In genomic region chr1:201506573-201507567, GRCh38 we compare ENCODE assay signal across 8 cellular contexts. TPM values are rescaled to one million over a fixed set of nuclear protein-coding genes. Genes with fewer than 3 reads are reported as not detected.
DNase-seq lines count a peak whose midpoint lies in the region; ATAC-seq and TF ChIP-seq lines count a peak whose summit lies in the region.

Gene CSRP1 (minus strand): TSS chr1:201507123. CDS start chr1:201496303, 10,820 bp downstream.

- no peak for TF ChIP-seq CTCF in Calu3 (IDR thresholded peaks at IDR 0.05; ENCODE audit: unreplicated experiment)
- no peak for TF ChIP-seq CTCF in fibroblast of villous mesenchyme (IDR thresholded peaks at IDR 0.05; ENCODE audit: insufficient read depth, low read depth, low read length)
- TF ChIP-seq CTCF in neural progenitor cell (IDR thresholded peaks at IDR 0.05), result no peak

- H3K4me2 ChIP-seq in neural progenitor cell, result peak within 1 kb of the TSS; percentile 75

- H3K4me1 ChIP-seq in neural progenitor cell, result peaks cover 29% of the 10 kb centered on the region

- peak; percentile 88 for ATAC-seq in GM21423 (IDR thresholded peaks at IDR 0.05; ENCODE audit: unreplicated experiment)

- H3K9me3 Mint-ChIP-seq in Calu3 (ENCODE audit: low read depth, unreplicated experiment) (no peaks in the 10 kb centered on the region), neural progenitor cell (no peaks in the 10 kb centered on the region)
- no peaks in the 10 kb centered on the region for H3K9me3 Mint-ChIP-seq in activated T-helper 2 cell treated with anti-CD3 and anti-CD28 coated beads, Interferon-gamma antibody, Interleukin-2, Interleukin-4, amounts not matched to agents 10 μg/mL and 5 μg/mL and 100 μg/mL, durations not matched to agents 14 hours and 24 hours and 36 hours

- H3K4me3 ChIP-seq in fibroblast of villous mesenchyme (ENCODE audit: low read depth, low read length) (peak within 1 kb of the TSS; percentile 73), neural progenitor cell (peak within 1 kb of the TSS; percentile 39)

- H3K27ac ChIP-seq in neural progenitor cell, result no peak within 1 kb of the TSS

- H3K9me3 ChIP-seq in neural progenitor cell (ENCODE audit: low read depth), result no peaks in the 10 kb centered on the region

- H3K9ac ChIP-seq in neural progenitor cell, result no peak within 1 kb of the TSS

- H3K4me3 Mint-ChIP-seq in Calu3 (ENCODE audit: low read depth, unreplicated experiment) (peak within 1 kb of the TSS; percentile 63), neural progenitor cell (no peak within 1 kb of the TSS)
- peak within 1 kb of the TSS; percentile 88 for H3K4me3 Mint-ChIP-seq in activated T-helper 2 cell treated with anti-CD3 and anti-CD28 coated beads, Interferon-gamma antibody, Interleukin-2, Interleukin-4, amounts not matched to agents 10 μg/mL and 5 μg/mL and 100 μg/mL, durations not matched to agents 14 hours and 24 hours and 36 hours (ENCODE audit: low read depth)

- H3K27me3 Mint-ChIP-seq in Calu3 (ENCODE audit: unreplicated experiment) (no peaks in the 10 kb centered on the region), neural progenitor cell (ENCODE audit: insufficient read depth, low read depth) (peaks cover 5% of the 10 kb centered on the region)
- no peaks in the 10 kb centered on the region for H3K27me3 Mint-ChIP-seq in activated T-helper 2 cell treated with anti-CD3 and anti-CD28 coated beads, Interferon-gamma antibody, Interleukin-2, Interleukin-4, amounts not matched to agents 10 μg/mL and 5 μg/mL and 100 μg/mL, durations not matched to agents 14 hours and 24 hours and 36 hours (ENCODE audit: low read depth)

- H3K36me3 Mint-ChIP-seq in Calu3 (ENCODE audit: insufficient read depth, unreplicated experiment) (peaks cover 43% of the 10 kb centered on the region), neural progenitor cell (no peaks in the 10 kb centered on the region)
- H3K36me3 Mint-ChIP-seq in activated T-helper 2 cell treated with anti-CD3 and anti-CD28 coated beads, Interferon-gamma antibody, Interleukin-2, Interleukin-4, amounts not matched to agents 10 μg/mL and 5 μg/mL and 100 μg/mL, durations not matched to agents 14 hours and 24 hours and 36 hours (ENCODE audit: low read depth), result no peaks in the 10 kb centered on the region

- peaks cover 22% of the 10 kb centered on the region for H3F3A ChIP-seq in neural progenitor cell (ENCODE audit: low read depth)

- H3K27me3 ChIP-seq in neural progenitor cell, result peaks cover 45% of the 10 kb centered on the region

- H4K20me1 ChIP-seq in neural progenitor cell (ENCODE audit: low read depth), result no peaks in the 10 kb centered on the region

- H3K27ac Mint-ChIP-seq in Calu3 (ENCODE audit: unreplicated experiment) (peak within 1 kb of the TSS; percentile 66), neural progenitor cell (peak within 1 kb of the TSS; percentile 83)
- H3K27ac Mint-ChIP-seq in activated T-helper 2 cell treated with anti-CD3 and anti-CD28 coated beads, Interferon-gamma antibody, Interleukin-2, Interleukin-4, amounts not matched to agents 10 μg/mL and 5 μg/mL and 100 μg/mL, durations not matched to agents 14 hours and 24 hours and 36 hours, result peak within 1 kb of the TSS; percentile 86

- no peaks in the 10 kb centered on the region for H3K79me2 ChIP-seq in neural progenitor cell (ENCODE audit: low read depth)

- DNase-seq in Calu3 (peak; percentile 79), HuH-7.5 (ENCODE audit: low spot score) (peak; percentile 84), RPMI7951 (ENCODE audit: low read depth) (peak; percentile 86), fibroblast of villous mesenchyme (ENCODE audit: low read depth) (peak; percentile 83), neural progenitor cell (ENCODE audit: low spot score) (peak; percentile 34), stromal cell of bone marrow (ENCODE audit: low read depth) (peak; percentile 68)
- DNase-seq in activated T-helper 2 cell treated with anti-CD3 and anti-CD28 coated beads, Interferon-gamma antibody, Interleukin-2, Interleukin-4, amounts not matched to agents 10 μg/mL and 5 μg/mL and 100 μg/mL, durations not matched to agents 14 hours and 24 hours and 36 hours (ENCODE audit: low spot score), result peak; percentile 77

- BruUV-seq in Calu3 (replicated peaks; lab: Mats Ljungman, UMichigan), result no TSS peak

- intact Hi-C loops in Calu3 (cut with micrococcal nuclease; ENCODE audit: unreplicated experiment), result no loop called here
- intact Hi-C loops in activated T-helper 2 cell treated with anti-CD3 and anti-CD28 coated beads, Interferon-gamma antibody, Interleukin-2, Interleukin-4, amounts not matched to agents 10 μg/mL and 5 μg/mL and 100 μg/mL, durations not matched to agents 14 hours and 24 hours and 36 hours (cut with micrococcal nuclease), result loop anchor here (1.0 kb wide), 1 partner anchor 25 kb away; no protein-coding TSS in a partner anchor

- H3K36me3 ChIP-seq in neural progenitor cell, result no peaks in the 10 kb centered on the region

- H3K4me1 Mint-ChIP-seq in Calu3 (ENCODE audit: low read depth, unreplicated experiment), result peaks cover 50% of the 10 kb centered on the region
- H3K4me1 Mint-ChIP-seq in activated T-helper 2 cell treated with anti-CD3 and anti-CD28 coated beads, Interferon-gamma antibody, Interleukin-2, Interleukin-4, amounts not matched to agents 10 μg/mL and 5 μg/mL and 100 μg/mL, durations not matched to agents 14 hours and 24 hours and 36 hours (ENCODE audit: low read depth), result peaks cover 29% of the 10 kb centered on the region
- H3K4me1 Mint-ChIP-seq in neural progenitor cell, result peaks cover 42% of the 10 kb centered on the region

- H2AFZ ChIP-seq in neural progenitor cell (replicated peaks), result no peak within 1 kb of the TSS

- CTCF ChIA-PET in Calu3 (lab: Charles Lee), result interaction anchor here (0.9 to 2.2 kb wide), 3 partner anchors 16 to 71 kb away, joined by 3 to 9 read pairs (median 5); no protein-coding TSS in a partner anchor

RNA-seq across cellular contexts. Expression of gene CSRP1, which starts in this region (rescaled TPM):
- total RNA-seq in Calu3 (2022) (69.9 and 73.5 TPM in 2 replicates), fibroblast of villous mesenchyme (931 and 941 TPM in 2 replicates), neural progenitor cell (ENCODE audit: low replicate concordance) (2.5 and 4.1 TPM in 2 replicates)
- total RNA-seq in RPMI7951 (2014; rRNA removed; shearing (Covaris generic)), result 292 and 402 TPM in 2 replicates
- total RNA-seq in activated T-helper 2 cell treated with anti-CD3 and anti-CD28 coated beads, Interferon-gamma antibody, Interleukin-2, Interleukin-4, amounts not matched to agents 10 μg/mL and 5 μg/mL and 100 μg/mL, durations not matched to agents 14 hours and 24 hours and 36 hours, result 61.4 and 62.9 TPM in 2 replicates

Comparison
In these comparisons a context has a peak if more than half of its experiments do, and no peak if none do; other contexts are left out.
1. RNA of gene CSRP1 (total RNA-seq): 931 to 941 TPM in fibroblast of villous mesenchyme, 292 to 402 TPM in RPMI7951, 69.9 to 73.5 TPM in Calu3 and 61.4 to 62.9 TPM in activated T-helper 2 cell treated with anti-CD3 and anti-CD28 coated beads, Interferon-gamma antibody, Interleukin-2, Interleukin-4, amounts not matched to agents 10 μg/mL and 5 μg/mL and 100 μg/mL, durations not matched to agents 14 hours and 24 hours and 36 hours; 2.5 to 4.1 TPM in neural progenitor cell; every median in the first group is over 10 times any median in the second.
2. DNase-seq: peak in every context shown above with its lines; median percentile 86 in RPMI7951; 84 in HuH-7.5; 83 in fibroblast of villous mesenchyme; 79 in Calu3; 77 in activated T-helper 2 cell treated with anti-CD3 and anti-CD28 coated beads, Interferon-gamma antibody, Interleukin-2, Interleukin-4, amounts not matched to agents 10 μg/mL and 5 μg/mL and 100 μg/mL, durations not matched to agents 14 hours and 24 hours and 36 hours; 68 in stromal cell of bone marrow; 34 in neural progenitor cell.
3. Peak in every context shown above with its lines, with median percentiles within 50 percentile points of each other: H3K27ac Mint-ChIP-seq.